ENCODE assay signal across 8 cellular contexts in the genomic region with DNA sequence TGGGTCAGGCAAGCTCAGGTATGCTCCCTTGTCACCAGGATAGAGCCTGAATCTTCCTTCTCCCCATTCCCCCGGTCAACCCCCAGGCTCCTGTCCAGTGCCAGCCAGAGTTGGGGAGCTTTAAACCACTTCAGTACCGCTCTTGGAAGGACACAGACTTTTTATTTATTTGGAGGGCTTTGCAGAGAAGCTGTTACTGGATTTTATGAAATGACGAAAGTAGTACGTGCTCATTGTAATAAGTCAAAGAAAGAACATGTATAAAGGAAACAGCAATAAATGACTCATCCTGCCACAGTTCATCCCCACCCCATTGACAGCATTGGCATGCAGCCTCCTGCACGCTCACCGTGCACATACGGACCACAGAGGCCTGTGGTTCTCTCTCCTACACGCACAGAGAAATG.
DNase-seq lines count a peak whose midpoint lies in the region; ATAC-seq and TF ChIP-seq lines count a peak whose summit lies in the region.

No MANE protein-coding gene starts in this region.

- H3K4me1 Mint-ChIP-seq in Calu3 (ENCODE audit: low read depth, unreplicated experiment) = no peaks in the 10 kb centered on the region
- peaks cover 62% of the 10 kb centered on the region for H3K4me1 Mint-ChIP-seq in activated CD8-positive, alpha-beta memory T cell treated with anti-CD3 and anti-CD28 coated beads, Interleukin-2, amount 10 ng/mL, durations not matched to agents 7 days and 5 days

- ATAC-seq in activated CD8-positive, alpha-beta memory T cell treated with anti-CD3 and anti-CD28 coated beads, Interleukin-2, amount 10 ng/mL, durations not matched to agents 7 days and 5 days = peak; percentile 98
- ATAC-seq in foreskin keratinocyte (peak; percentile 98), Right ventricle myocardium superior (ENCODE audit: poor library complexity) (no peak)

- H3K27me3 Mint-ChIP-seq in Calu3 (ENCODE audit: unreplicated experiment) = no peaks in the 10 kb centered on the region
- H3K27me3 Mint-ChIP-seq in activated CD8-positive, alpha-beta memory T cell treated with anti-CD3 and anti-CD28 coated beads, Interleukin-2, amount 10 ng/mL, durations not matched to agents 7 days and 5 days = no peaks in the 10 kb centered on the region

- CTCF ChIA-PET in Calu3 (lab: Charles Lee) = interaction anchor here (1.2 kb wide), 1 partner anchor 42 kb away, joined by 3 read pairs; no protein-coding TSS in a partner anchor
- CTCF ChIA-PET in activated CD8-positive, alpha-beta memory T cell treated with anti-CD3 and anti-CD28 coated beads, Interleukin-2, amount 10 ng/mL, durations not matched to agents 7 days and 5 days (lab: Charles Lee) = interaction anchor here (0.6 to 2.2 kb wide), 15 partner anchors 11 to 114 kb away, joined by 3 to 17 read pairs (median 5); no protein-coding TSS in a partner anchor

- H3K27ac ChIP-seq in foreskin keratinocyte = peak overlapping the region; percentile 93

- intact Hi-C loops in Calu3 (cut with micrococcal nuclease; ENCODE audit: unreplicated experiment) = no loop called here
- intact Hi-C loops in Right ventricle myocardium superior (cut with DNase I) = no loop called here

- no peaks in the 10 kb centered on the region for H3K9me3 Mint-ChIP-seq in Calu3 (ENCODE audit: low read depth, unreplicated experiment)
- H3K9me3 Mint-ChIP-seq in activated CD8-positive, alpha-beta memory T cell treated with anti-CD3 and anti-CD28 coated beads, Interleukin-2, amount 10 ng/mL, durations not matched to agents 7 days and 5 days (ENCODE audit: low read depth) = peaks cover 8% of the 10 kb centered on the region

- DNase-seq in Calu3 (peak; percentile 52), HS-27A (ENCODE audit: low read depth) (peak; percentile 81), foreskin keratinocyte (peak; percentile 79 to 92), DMS114 treated with DMSO at 0.1 percent for 48 hours (lab: John Stamatoyannopoulos, UW; ENCODE audit: unreplicated experiment) (no peak), Right ventricle myocardium superior (no peak), hypothalamus (lab: John Stamatoyannopoulos, UW) (no peak)
- DNase-seq in activated CD8-positive, alpha-beta memory T cell treated with anti-CD3 and anti-CD28 coated beads, Interleukin-2, amount 10 ng/mL, durations not matched to agents 7 days and 5 days = peak; percentile 96
- peak; percentile 72 to 82 for DNase-seq in stimulated activated CD8-positive, alpha-beta memory T cell treated with anti-CD3 and anti-CD28 coated beads, Interleukin-15, amount 100 ng/mL, for 48 hours (ENCODE audit: low read depth in 2 of 2)

- no peak overlapping the region for H3K4me3 Mint-ChIP-seq in Calu3 (ENCODE audit: low read depth, unreplicated experiment)
- H3K4me3 Mint-ChIP-seq in activated CD8-positive, alpha-beta memory T cell treated with anti-CD3 and anti-CD28 coated beads, Interleukin-2, amount 10 ng/mL, durations not matched to agents 7 days and 5 days = peak overlapping the region; percentile 50

- no TSS peak for BruUV-seq in Calu3 (replicated peaks; lab: Mats Ljungman, UMichigan)

- H3K36me3 Mint-ChIP-seq in Calu3 (ENCODE audit: insufficient read depth, unreplicated experiment) = no peaks in the 10 kb centered on the region
- peaks cover 71% of the 10 kb centered on the region for H3K36me3 Mint-ChIP-seq in activated CD8-positive, alpha-beta memory T cell treated with anti-CD3 and anti-CD28 coated beads, Interleukin-2, amount 10 ng/mL, durations not matched to agents 7 days and 5 days

- H3K27me3 ChIP-seq in foreskin keratinocyte = no peaks in the 10 kb centered on the region

- H3K4me1 ChIP-seq in foreskin keratinocyte = peaks cover 14% of the 10 kb centered on the region

- no peak for TF ChIP-seq CTCF in Calu3 (IDR thresholded peaks at IDR 0.05; ENCODE audit: unreplicated experiment)
- TF ChIP-seq CTCF in foreskin keratinocyte (conservative IDR thresholded peaks at IDR 0.05) = no peak

- peak overlapping the region; percentile 54 for H3K27ac Mint-ChIP-seq in Calu3 (ENCODE audit: unreplicated experiment)
- peak overlapping the region; percentile 94 for H3K27ac Mint-ChIP-seq in activated CD8-positive, alpha-beta memory T cell treated with anti-CD3 and anti-CD28 coated beads, Interleukin-2, amount 10 ng/mL, durations not matched to agents 7 days and 5 days

Comparison
In these comparisons a context has a peak if more than half of its experiments do, and no peak if none do; other contexts are left out.
1. DNase-seq: peak in Calu3 (single experiment), HS-27A (single experiment), activated CD8-positive, alpha-beta memory T cell treated with anti-CD3 and anti-CD28 coated beads, Interleukin-2, amount 10 ng/mL, durations not matched to agents 7 days and 5 days (single experiment), foreskin keratinocyte (2 of 2) and stimulated activated CD8-positive, alpha-beta memory T cell treated with anti-CD3 and anti-CD28 coated beads, Interleukin-15, amount 100 ng/mL, for 48 hours (2 of 2); none in DMS114 treated with DMSO at 0.1 percent for 48 hours (single experiment), Right ventricle myocardium superior (single experiment) and hypothalamus (0 of 51).